ENCODE assay signal across 20 cellular contexts in genomic region chr1:5503556-5504363, GRCh38.
"Had no signal": no experiment of that assay in that cellular context is flagged by ENCODE, and none has a peak within 500 bp of the region (broad histone marks: within the 10 kb centered on the region; RNA-seq: fewer than 3 reads in every experiment).

No MANE protein-coding gene starts in this region.

- H3K36me3 Mint-ChIP-seq: immature natural killer cell; naive thymus-derived CD4-positive, alpha-beta T cell; stimulated activated memory B cell treated with anti-CD40 and anti-IgM and Interleukin-4, amounts not matched to agents 10 μg/mL and 1 μg/mL and 100 μg/mL, for 72 hours had no signal

- H3K27ac ChIP-seq: heart right ventricle, neutrophil, pancreas, spleen, WERI-Rb-1 had no signal

- H3K27ac Mint-ChIP-seq: activated naive CD4-positive, alpha-beta T cell treated with anti-CD3 and anti-CD28 coated beads for 36 hours; activated naive CD8-positive, alpha-beta T cell treated with anti-CD3 and anti-CD28 coated beads, Interleukin-2, amount 50 U/mL, for 24 hours; dendritic cell treated with granulocyte-macrophage colony-stimulating factor and Interleukin-4, amounts not matched to agents 40 ng/mL and 50 ng/mL, for 4 days; immature natural killer cell; naive thymus-derived CD4-positive, alpha-beta T cell; stimulated activated memory B cell treated with anti-CD40 and anti-IgM and Interleukin-4, amounts not matched to agents 10 μg/mL and 1 μg/mL and 100 μg/mL, for 72 hours had no signal

- DNase-seq: activated CD4-positive, alpha-beta T cell treated with anti-CD3 and anti-CD28 coated beads for 1 hour; activated CD4-positive, alpha-beta T cell treated with anti-CD3 and anti-CD28 coated beads, Interleukin-2, amount 50 U/mL, for 48 hours; activated naive CD4-positive, alpha-beta T cell treated with anti-CD3 and anti-CD28 coated beads for 36 hours; activated naive CD8-positive, alpha-beta T cell treated with anti-CD3 and anti-CD28 coated beads, Interleukin-2, amount 50 U/mL, for 24 hours; effector CD8-positive, alpha-beta T cell; esophagus squamous epithelium; immature natural killer cell; mesendoderm; naive thymus-derived CD4-positive, alpha-beta T cell; spleen; stimulated activated CD4-positive, alpha-beta T cell treated with anti-CD3 and anti-CD28 coated beads, Interleukin-4, amount 100 ng/mL, for 4 hours; T-helper 2 cell; WERI-Rb-1 had no signal

- H3K4me3 Mint-ChIP-seq: activated naive CD4-positive, alpha-beta T cell treated with anti-CD3 and anti-CD28 coated beads for 36 hours; activated naive CD8-positive, alpha-beta T cell treated with anti-CD3 and anti-CD28 coated beads, Interleukin-2, amount 50 U/mL, for 24 hours; dendritic cell treated with granulocyte-macrophage colony-stimulating factor and Interleukin-4, amounts not matched to agents 40 ng/mL and 50 ng/mL, for 4 days; immature natural killer cell; naive thymus-derived CD4-positive, alpha-beta T cell; stimulated activated memory B cell treated with anti-CD40 and anti-IgM and Interleukin-4, amounts not matched to agents 10 μg/mL and 1 μg/mL and 100 μg/mL, for 72 hours had no signal

- FAIRE-seq: astrocyte, pancreas, urothelium cell line had no signal

- H3K36me3 ChIP-seq: esophagus squamous epithelium, heart right ventricle, neutrophil, pancreas, spleen, WERI-Rb-1 had no signal

- H3K9me3 Mint-ChIP-seq: activated naive CD4-positive, alpha-beta T cell treated with anti-CD3 and anti-CD28 coated beads for 36 hours; activated naive CD8-positive, alpha-beta T cell treated with anti-CD3 and anti-CD28 coated beads, Interleukin-2, amount 50 U/mL, for 24 hours; dendritic cell treated with granulocyte-macrophage colony-stimulating factor and Interleukin-4, amounts not matched to agents 40 ng/mL and 50 ng/mL, for 4 days; immature natural killer cell had no signal

- H3K4me1 Mint-ChIP-seq: activated naive CD8-positive, alpha-beta T cell treated with anti-CD3 and anti-CD28 coated beads, Interleukin-2, amount 50 U/mL, for 24 hours; immature natural killer cell; naive thymus-derived CD4-positive, alpha-beta T cell; stimulated activated memory B cell treated with anti-CD40 and anti-IgM and Interleukin-4, amounts not matched to agents 10 μg/mL and 1 μg/mL and 100 μg/mL, for 72 hours had no signal

- H3K27me3 ChIP-seq: pancreas had no signal

- H3K9me3 ChIP-seq: esophagus squamous epithelium, heart right ventricle, neutrophil, pancreas, spleen had no signal

- H3K4me3 ChIP-seq: esophagus squamous epithelium, heart right ventricle, pancreas, spleen had no signal

- H3K4me1 ChIP-seq: heart right ventricle, pancreas, spleen had no signal

- H3K27me3 Mint-ChIP-seq: activated naive CD8-positive, alpha-beta T cell treated with anti-CD3 and anti-CD28 coated beads, Interleukin-2, amount 50 U/mL, for 24 hours; stimulated activated memory B cell treated with anti-CD40 and anti-IgM and Interleukin-4, amounts not matched to agents 10 μg/mL and 1 μg/mL and 100 μg/mL, for 72 hours had no signal
